ENCODE assay signal across 18 cellular contexts in the genomic region with DNA sequence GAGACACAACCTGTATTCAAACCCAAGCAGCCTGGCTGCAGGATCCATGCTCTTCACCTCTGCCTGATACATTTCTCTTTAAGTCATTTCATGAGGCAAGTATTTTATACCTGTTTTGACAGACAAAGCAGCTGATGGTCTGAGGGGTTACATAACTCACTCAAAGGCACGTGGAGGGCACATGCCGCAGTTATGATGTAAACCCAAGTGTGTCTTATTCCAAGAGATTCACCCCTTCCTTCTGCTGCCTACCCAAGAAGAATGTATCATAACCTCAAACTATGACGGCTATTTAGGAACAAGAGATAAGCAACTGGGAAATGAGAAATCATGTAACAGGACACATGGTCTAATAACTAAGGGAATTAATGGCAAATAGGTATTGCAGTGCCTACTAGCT.
"Had no signal": no experiment of that assay in that cellular context is flagged by ENCODE, and none has a peak within 500 bp of the region (broad histone marks: within the 10 kb centered on the region; RNA-seq: fewer than 3 reads in every experiment).

No MANE protein-coding gene starts in this region.

- H3K27me3 Mint-ChIP-seq: activated CD4-positive, alpha-beta T cell treated with anti-CD3 and anti-CD28 coated beads, Interleukin-2, amount 10 ng/mL, durations not matched to agents 24 days and 14 days; activated naive CD8-positive, alpha-beta T cell treated with anti-CD3 and anti-CD28 coated beads, Interleukin-2, amount 50 U/mL, for 24 hours; stimulated activated naive CD8-positive, alpha-beta T cell treated with anti-CD3 and anti-CD28 coated beads, Interleukin-15, amount 100 ng/mL, for 72 hours had no signal

- ATAC-seq: activated naive CD8-positive, alpha-beta T cell treated with anti-CD3 and anti-CD28 coated beads, Interleukin-2, amount 50 U/mL, for 24 hours; left colon; naive thymus-derived CD8-positive, alpha-beta T cell; psoas muscle; stimulated activated naive CD8-positive, alpha-beta T cell treated with anti-CD3 and anti-CD28 coated beads, Interleukin-15, amount 100 ng/mL, for 72 hours had no signal

- H3K27me3 ChIP-seq: testis had no signal

- DNase-seq: activated CD4-positive, alpha-beta T cell treated with anti-CD3 and anti-CD28 coated beads, Interleukin-2, amount 10 ng/mL, durations not matched to agents 24 days and 14 days; activated CD8-positive, alpha-beta memory T cell treated with anti-CD3 and anti-CD28 coated beads for 24 hours; activated naive CD4-positive, alpha-beta T cell treated with Interleukin-2 at 50 U/mL for 16 hours; activated naive CD8-positive, alpha-beta T cell treated with anti-CD3 and anti-CD28 coated beads, Interleukin-2, amount 50 U/mL, for 24 hours; cerebellar nuclear complex; dermis blood vessel endothelial cell; endodermal cell; erythroblast; hypothalamus; left colon; naive thymus-derived CD8-positive, alpha-beta T cell; nucleus accumbens; psoas muscle; stimulated activated CD4-positive, alpha-beta T cell treated with anti-CD3 and anti-CD28 coated beads, Interleukin-4, amount 100 ng/mL, for 4 hours; stimulated activated naive CD8-positive, alpha-beta T cell treated with anti-CD3 and anti-CD28 coated beads, Interleukin-15, amount 100 ng/mL, for 72 hours; testis had no signal

- H3K27ac ChIP-seq: psoas muscle, skin epidermis, testis had no signal

- H3K4me3 Mint-ChIP-seq: activated CD4-positive, alpha-beta T cell treated with anti-CD3 and anti-CD28 coated beads, Interleukin-2, amount 10 ng/mL, durations not matched to agents 24 days and 14 days; activated naive CD8-positive, alpha-beta T cell treated with anti-CD3 and anti-CD28 coated beads, Interleukin-2, amount 50 U/mL, for 24 hours; endodermal cell; naive thymus-derived CD8-positive, alpha-beta T cell; stimulated activated naive CD8-positive, alpha-beta T cell treated with anti-CD3 and anti-CD28 coated beads, Interleukin-15, amount 100 ng/mL, for 72 hours had no signal

- H3K4me1 ChIP-seq: psoas muscle, testis had no signal

- H3K9me3 Mint-ChIP-seq: activated CD4-positive, alpha-beta T cell treated with anti-CD3 and anti-CD28 coated beads, Interleukin-2, amount 10 ng/mL, durations not matched to agents 24 days and 14 days; activated naive CD8-positive, alpha-beta T cell treated with anti-CD3 and anti-CD28 coated beads, Interleukin-2, amount 50 U/mL, for 24 hours; stimulated activated naive CD8-positive, alpha-beta T cell treated with anti-CD3 and anti-CD28 coated beads, Interleukin-15, amount 100 ng/mL, for 72 hours had no signal

- H3K4me3 ChIP-seq: lung, psoas muscle, skin epidermis, testis had no signal

- H3K4me1 Mint-ChIP-seq: activated CD4-positive, alpha-beta T cell treated with anti-CD3 and anti-CD28 coated beads, Interleukin-2, amount 10 ng/mL, durations not matched to agents 24 days and 14 days; activated naive CD8-positive, alpha-beta T cell treated with anti-CD3 and anti-CD28 coated beads, Interleukin-2, amount 50 U/mL, for 24 hours; naive thymus-derived CD8-positive, alpha-beta T cell; stimulated activated naive CD8-positive, alpha-beta T cell treated with anti-CD3 and anti-CD28 coated beads, Interleukin-15, amount 100 ng/mL, for 72 hours had no signal

- H3K36me3 Mint-ChIP-seq: naive thymus-derived CD8-positive, alpha-beta T cell had no signal

- H3K9me3 ChIP-seq: psoas muscle, testis had no signal

- H3K27ac Mint-ChIP-seq: activated CD4-positive, alpha-beta T cell treated with anti-CD3 and anti-CD28 coated beads, Interleukin-2, amount 10 ng/mL, durations not matched to agents 24 days and 14 days; activated naive CD8-positive, alpha-beta T cell treated with anti-CD3 and anti-CD28 coated beads, Interleukin-2, amount 50 U/mL, for 24 hours; endodermal cell; naive thymus-derived CD8-positive, alpha-beta T cell; stimulated activated naive CD8-positive, alpha-beta T cell treated with anti-CD3 and anti-CD28 coated beads, Interleukin-15, amount 100 ng/mL, for 72 hours had no signal
